In genomic region chr16:2692948-2693651, GRCh38 we compare ENCODE assay signal across 9 cellular contexts. TPM values are rescaled to one million over a fixed set of nuclear protein-coding genes. Genes with fewer than 3 reads are reported as not detected.
A peak's percentile ranks its signal among the peaks of the same experiment; 100 is the strongest.
DNase-seq lines count a peak whose midpoint lies in the region; ATAC-seq and TF ChIP-seq lines count a peak whose summit lies in the region.
"Had no signal": no experiment of that assay in that cellular context is flagged by ENCODE, and none has a peak within 500 bp of the region (broad histone marks: within the 10 kb centered on the region; RNA-seq: fewer than 3 reads in every experiment).

No MANE protein-coding gene starts in this region.

- no TSS peak for BruUV-seq in Panc1 (replicated peaks; lab: Mats Ljungman, UMichigan)

- POLR2A ChIA-PET in Panc1 (lab: Charles Lee) = no interaction called here

- intact Hi-C loops in Panc1 (cut with micrococcal nuclease; ENCODE audit: unreplicated experiment) = no loop called here

- H3K4me1 ChIP-seq in Panc1 (ENCODE audit: control insufficient read depth, insufficient read depth, low read length) = peaks cover 4% of the 10 kb centered on the region

- peaks cover 4% of the 10 kb centered on the region for H3K36me3 Mint-ChIP-seq in natural killer cell treated with Interleukin-12 subunit alpha and Interleukin-12 subunit beta and Interleukin-15 and Interleukin-18, amount 100 ng/mL, for 72 hours

- H3K27ac Mint-ChIP-seq in natural killer cell treated with Interleukin-12 subunit alpha and Interleukin-12 subunit beta and Interleukin-15 and Interleukin-18, amount 100 ng/mL, for 72 hours = no peak overlapping the region

- H3K36me3 ChIP-seq in Panc1 (ENCODE audit: control insufficient read depth, insufficient read depth, low read length) = peaks cover 3% of the 10 kb centered on the region

- no peaks in the 10 kb centered on the region for H3K9me3 Mint-ChIP-seq in natural killer cell treated with Interleukin-12 subunit alpha and Interleukin-12 subunit beta and Interleukin-15 and Interleukin-18, amount 100 ng/mL, for 72 hours

- peaks cover 7 to 14% of the 10 kb centered on the region in 2 donors for H3K4me1 Mint-ChIP-seq in natural killer cell treated with Interleukin-12 subunit alpha and Interleukin-12 subunit beta and Interleukin-15 and Interleukin-18, amount 100 ng/mL, for 72 hours (ENCODE audit: low read depth in 2 of 2)

- H3K4me3 ChIP-seq in Panc1 (ENCODE audit: low read depth in 2 of 2, low read length in 2 of 2) = no peak overlapping the region

- no peaks in the 10 kb centered on the region for H3K27me3 Mint-ChIP-seq in natural killer cell treated with Interleukin-12 subunit alpha and Interleukin-12 subunit beta and Interleukin-15 and Interleukin-18, amount 100 ng/mL, for 72 hours

- no peak for TF ChIP-seq CTCF in Panc1 (IDR thresholded peaks at IDR 0.05)

- H3K4me3 Mint-ChIP-seq in natural killer cell treated with Interleukin-12 subunit alpha and Interleukin-12 subunit beta and Interleukin-15 and Interleukin-18, amount 100 ng/mL, for 72 hours = no peak overlapping the region

- no peaks in the 10 kb centered on the region for H3K27me3 ChIP-seq in Panc1 (ENCODE audit: control insufficient read depth, insufficient read depth, low read length)

- CTCF ChIA-PET in Panc1 (lab: Charles Lee) = no interaction called here

- ATAC-seq in Panc1 (peak; percentile 46), HG03378 (IDR thresholded peaks at IDR 0.05; ENCODE audit: unreplicated experiment) (no peak)
- peak; percentile 18 to 48 for ATAC-seq in natural killer cell treated with Interleukin-12 subunit alpha and Interleukin-12 subunit beta and Interleukin-15 and Interleukin-18, amount 100 ng/mL, for 72 hours

- no peak overlapping the region for H3K27ac ChIP-seq in Panc1 (ENCODE audit: low read length)

- DNase-seq in Ammon's horn (ENCODE audit: low spot score) = peak; percentile 86
- DNase-seq in Panc1 (ENCODE audit: low read depth, low spot score) = no peak
- DNase-seq in foreskin melanocyte = peak; percentile 57
- DNase-seq in natural killer cell treated with Interleukin-12 subunit alpha and Interleukin-12 subunit beta and Interleukin-15 and Interleukin-18, amount 100 ng/mL, for 72 hours (ENCODE audit: low spot score) = no peak
- DNase-seq in NCI-H345 (lab: John Stamatoyannopoulos, UW) = no peak
- no peak for DNase-seq in ACHN
- no peak for DNase-seq in NCI-H510A treated with DMSO at 0.1 percent for 48 hours (lab: John Stamatoyannopoulos, UW)
- DNase-seq: HCEC 1CT had no signal

- H3K9me3 ChIP-seq in Panc1 (ENCODE audit: control insufficient read depth, insufficient read depth, low read depth, low read length) = no peaks in the 10 kb centered on the region

- in situ Hi-C loops in Panc1 (cut with HindIII; ENCODE audit: low pct_unique_long_range_greater_than_20kb, low sequenced_read_pairs) (no loop called here), ACHN (cut with HindIII; ENCODE audit: low pct_ligation_motif_present, low pct_unique_long_range_greater_than_20kb, low sequenced_read_pairs) (no loop called here)

RNA-seq across cellular contexts. Expression of gene KCTD5, which starts 10.8 kb away (rescaled TPM):
- 61.1 TPM for total RNA-seq in Panc1 (2021; ENCODE audit: unreplicated experiment)
- 70.8 TPM for polyA plus RNA-seq in Panc1 (2012; ENCODE audit: insufficient read length)
- total RNA-seq in natural killer cell treated with Interleukin-12 subunit alpha and Interleukin-12 subunit beta and Interleukin-15 and Interleukin-18, amount 100 ng/mL, for 72 hours = 10 to 100 TPM; 46.2 to 65.0 TPM

RNA-seq across cellular contexts. Expression of gene PRSS27, which starts 26.9 kb away (rescaled TPM):
- 3.3 TPM for total RNA-seq in Panc1 (2021; ENCODE audit: unreplicated experiment)
- polyA plus RNA-seq in Panc1 (2012; ENCODE audit: insufficient read length) = 7.8 TPM
- 1 to 10 TPM; 1.1 to 1.4 TPM for total RNA-seq in natural killer cell treated with Interleukin-12 subunit alpha and Interleukin-12 subunit beta and Interleukin-15 and Interleukin-18, amount 100 ng/mL, for 72 hours

RNA-seq across cellular contexts. Expression of gene SRRM2, which starts 59.3 kb away (rescaled TPM):
- total RNA-seq in Panc1 (2021; ENCODE audit: unreplicated experiment) = 617 TPM
- polyA plus RNA-seq in Panc1 (2012; ENCODE audit: insufficient read length) = 618 TPM
- total RNA-seq in natural killer cell treated with Interleukin-12 subunit alpha and Interleukin-12 subunit beta and Interleukin-15 and Interleukin-18, amount 100 ng/mL, for 72 hours = 1,000 to 10,000 TPM in 1 of 2 donors, 100 to 1,000 TPM in 1; 569 to 1,109 TPM

Comparison
In these comparisons a context has a peak if more than half of its experiments do, and no peak if none do; other contexts are left out.
1. DNase-seq: peak in Ammon's horn (single experiment) and foreskin melanocyte (single experiment); none in Panc1 (single experiment), natural killer cell treated with Interleukin-12 subunit alpha and Interleukin-12 subunit beta and Interleukin-15 and Interleukin-18, amount 100 ng/mL, for 72 hours (single experiment), NCI-H345 (single experiment), ACHN (single experiment) and NCI-H510A treated with DMSO at 0.1 percent for 48 hours (single experiment).